15 cellular contexts compared by ENCODE assay signal in the genomic region with DNA sequence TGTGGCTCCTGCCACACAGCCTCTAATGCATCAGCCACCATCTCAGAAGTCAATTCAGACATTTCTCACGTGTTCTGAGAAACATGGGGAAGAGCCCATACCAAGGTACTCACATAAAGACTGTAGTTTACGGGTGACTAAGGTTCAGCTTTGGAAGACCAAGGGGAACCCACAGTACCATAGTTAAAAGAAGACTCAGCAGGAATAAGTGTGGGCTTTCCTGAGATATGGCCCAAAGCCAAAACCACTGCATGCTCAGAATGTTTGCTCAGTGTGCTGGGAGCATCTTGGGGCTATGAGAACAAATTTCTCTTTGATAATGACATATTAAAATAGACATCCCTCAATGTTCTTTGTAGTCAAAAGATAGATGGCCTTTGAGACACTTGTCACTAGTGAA.
A peak's percentile ranks its signal among the peaks of the same experiment; 100 is the strongest.
DNase-seq lines count a peak whose midpoint lies in the region; ATAC-seq, FAIRE-seq and TF ChIP-seq lines count a peak whose summit lies in the region.
"Had no signal": no experiment of that assay in that cellular context is flagged by ENCODE, and none has a peak within 500 bp of the region (broad histone marks: within the 10 kb centered on the region; RNA-seq: fewer than 3 reads in every experiment).

No MANE protein-coding gene starts in this region.

- ATAC-seq in GM23338 (no peak), HG02973 (IDR thresholded peaks at IDR 0.05; ENCODE audit: unreplicated experiment) (no peak)
- ATAC-seq: activated T-cell treated with anti-CD3 and anti-CD28 coated beads, Interleukin-2, amount 50 U/mL, for 4 hours; left ventricle myocardium superior had no signal

- no peaks in the 10 kb centered on the region for H3K36me3 ChIP-seq in GM23338 (ENCODE audit: insufficient read depth)
- H3K36me3 ChIP-seq: esophagus squamous epithelium had no signal

- no peak overlapping the region for H3K27ac ChIP-seq in GM23338 (ENCODE audit: low read depth)
- H3K27ac ChIP-seq: esophagus squamous epithelium, PC-9 had no signal

- H3K4me1 Mint-ChIP-seq in GM23338, result no peaks in the 10 kb centered on the region; the same call in 2 of the 3 replicates

- H3K27me3 ChIP-seq in GM23338 (ENCODE audit: insufficient read depth), result no peaks in the 10 kb centered on the region
- H3K27me3 ChIP-seq: esophagus squamous epithelium had no signal

- no peaks in the 10 kb centered on the region for H3K36me3 Mint-ChIP-seq in GM23338 (ENCODE audit: low read depth)

- H3K79me2 ChIP-seq in GM23338 (replicated peaks; ENCODE audit: insufficient read depth), result no peaks in the 10 kb centered on the region

- H3K27me3 Mint-ChIP-seq in GM23338 (ENCODE audit: insufficient read depth, low read depth, poor library complexity), result no peaks in the 10 kb centered on the region
- H3K27me3 Mint-ChIP-seq: stimulated activated naive CD8-positive, alpha-beta T cell treated with anti-CD3 and anti-CD28 coated beads, Interleukin-15, Interleukin-2, amounts not matched to agents 100 ng/mL and 50 ng/mL, for 24 hours had no signal

- no peak overlapping the region for H3K4me2 ChIP-seq in GM23338
- H3K4me2 ChIP-seq: PC-9 had no signal

- DNase-seq in ELR (ENCODE audit: low read depth), result peak; percentile 93
- peak; percentile 96 for DNase-seq in NCI-H226
- peak; percentile 38 for DNase-seq in epithelial cell of esophagus (ENCODE audit: low read depth)
- DNase-seq in renal cortical epithelial cell (ENCODE audit: low read depth), result peak; percentile 93
- no peak for DNase-seq in D721Med (ENCODE audit: insufficient read length, low spot score)
- DNase-seq in GM23338 (ENCODE audit: low spot score), result no peak
- no peak for DNase-seq in medulla oblongata (ENCODE audit: extremely low spot score)
- DNase-seq: activated T-cell treated with anti-CD3 and anti-CD28 coated beads, Interleukin-2, amount 50 U/mL, for 4 hours; esophagus squamous epithelium; left ventricle myocardium superior; NCI-H1436; PC-9; stimulated activated CD4-positive, alpha-beta T cell treated with anti-CD3 and anti-CD28 coated beads, Interleukin-2, amount 100 ng/mL, for 24 hours had no signal

- no peak overlapping the region for H3K4me3 Mint-ChIP-seq in GM23338
- H3K4me3 Mint-ChIP-seq: activated T-cell treated with anti-CD3 and anti-CD28 coated beads, Interleukin-2, amount 50 U/mL, for 4 hours; stimulated activated naive CD8-positive, alpha-beta T cell treated with anti-CD3 and anti-CD28 coated beads, Interleukin-15, Interleukin-2, amounts not matched to agents 100 ng/mL and 50 ng/mL, for 24 hours had no signal

- H3K4me3 ChIP-seq in epithelial cell of esophagus (ENCODE audit: low read length) (no peak overlapping the region), GM23338 (no peak overlapping the region)
- H3K4me3 ChIP-seq: esophagus squamous epithelium, PC-9 had no signal

- H4K20me1 ChIP-seq in GM23338 (replicated peaks; ENCODE audit: insufficient read depth), result no peaks in the 10 kb centered on the region

- no peaks in the 10 kb centered on the region for H3K4me1 ChIP-seq in GM23338 (ENCODE audit: insufficient read depth)

- H3K27ac Mint-ChIP-seq in GM23338, result no peak overlapping the region
- H3K27ac Mint-ChIP-seq: stimulated activated naive CD8-positive, alpha-beta T cell treated with anti-CD3 and anti-CD28 coated beads, Interleukin-15, Interleukin-2, amounts not matched to agents 100 ng/mL and 50 ng/mL, for 24 hours had no signal

- H3K9me2 ChIP-seq in GM23338 (ENCODE audit: insufficient read depth), result no peaks in the 10 kb centered on the region

- no peaks in the 10 kb centered on the region for H3F3A ChIP-seq in GM23338 (replicated peaks; ENCODE audit: low read depth)

- no peak overlapping the region for H2AFZ ChIP-seq in GM23338
- H2AFZ ChIP-seq: PC-9 had no signal

- TF ChIP-seq CTCF in epithelial cell of esophagus (IDR thresholded peaks at IDR 0.05; ENCODE audit: insufficient read depth, low read depth, low read length, missing control alignments) (no peak), D721Med (IDR thresholded peaks at IDR 0.05; ENCODE audit: insufficient read depth, missing control alignments) (no peak), GM23338 (conservative IDR thresholded peaks at IDR 0.05; ENCODE audit: low read depth in 2 of 2) (no peak)

- H3K9me3 Mint-ChIP-seq in GM23338, result no peaks in the 10 kb centered on the region
- H3K9me3 Mint-ChIP-seq: activated T-cell treated with anti-CD3 and anti-CD28 coated beads, Interleukin-2, amount 50 U/mL, for 4 hours; stimulated activated naive CD8-positive, alpha-beta T cell treated with anti-CD3 and anti-CD28 coated beads, Interleukin-15, Interleukin-2, amounts not matched to agents 100 ng/mL and 50 ng/mL, for 24 hours had no signal

- no peak for FAIRE-seq in D721Med (lab: Jason Lieb, UNC)

TF ChIP-seq in GM23338, 12 proteins besides CTCF, POLR2A, EP300 and RAD21 (continues in another document):
- TF ChIP-seq ZNF331 (CRISPR knock-in tag; IDR thresholded peaks at IDR 0.05; ENCODE audit: low read depth) (no peak), JUNB (IDR thresholded peaks at IDR 0.05; ENCODE audit: unreplicated experiment) (no peak), CREB1 (CRISPR knock-in tag; IDR thresholded peaks at IDR 0.05; ENCODE audit: low read depth) (no peak), STAT1 (IDR thresholded peaks at IDR 0.05; ENCODE audit: unreplicated experiment) (no peak), ZNF114 (CRISPR knock-in tag; IDR thresholded peaks at IDR 0.05) (no peak)
- TF ChIP-seq, protein P1, sequence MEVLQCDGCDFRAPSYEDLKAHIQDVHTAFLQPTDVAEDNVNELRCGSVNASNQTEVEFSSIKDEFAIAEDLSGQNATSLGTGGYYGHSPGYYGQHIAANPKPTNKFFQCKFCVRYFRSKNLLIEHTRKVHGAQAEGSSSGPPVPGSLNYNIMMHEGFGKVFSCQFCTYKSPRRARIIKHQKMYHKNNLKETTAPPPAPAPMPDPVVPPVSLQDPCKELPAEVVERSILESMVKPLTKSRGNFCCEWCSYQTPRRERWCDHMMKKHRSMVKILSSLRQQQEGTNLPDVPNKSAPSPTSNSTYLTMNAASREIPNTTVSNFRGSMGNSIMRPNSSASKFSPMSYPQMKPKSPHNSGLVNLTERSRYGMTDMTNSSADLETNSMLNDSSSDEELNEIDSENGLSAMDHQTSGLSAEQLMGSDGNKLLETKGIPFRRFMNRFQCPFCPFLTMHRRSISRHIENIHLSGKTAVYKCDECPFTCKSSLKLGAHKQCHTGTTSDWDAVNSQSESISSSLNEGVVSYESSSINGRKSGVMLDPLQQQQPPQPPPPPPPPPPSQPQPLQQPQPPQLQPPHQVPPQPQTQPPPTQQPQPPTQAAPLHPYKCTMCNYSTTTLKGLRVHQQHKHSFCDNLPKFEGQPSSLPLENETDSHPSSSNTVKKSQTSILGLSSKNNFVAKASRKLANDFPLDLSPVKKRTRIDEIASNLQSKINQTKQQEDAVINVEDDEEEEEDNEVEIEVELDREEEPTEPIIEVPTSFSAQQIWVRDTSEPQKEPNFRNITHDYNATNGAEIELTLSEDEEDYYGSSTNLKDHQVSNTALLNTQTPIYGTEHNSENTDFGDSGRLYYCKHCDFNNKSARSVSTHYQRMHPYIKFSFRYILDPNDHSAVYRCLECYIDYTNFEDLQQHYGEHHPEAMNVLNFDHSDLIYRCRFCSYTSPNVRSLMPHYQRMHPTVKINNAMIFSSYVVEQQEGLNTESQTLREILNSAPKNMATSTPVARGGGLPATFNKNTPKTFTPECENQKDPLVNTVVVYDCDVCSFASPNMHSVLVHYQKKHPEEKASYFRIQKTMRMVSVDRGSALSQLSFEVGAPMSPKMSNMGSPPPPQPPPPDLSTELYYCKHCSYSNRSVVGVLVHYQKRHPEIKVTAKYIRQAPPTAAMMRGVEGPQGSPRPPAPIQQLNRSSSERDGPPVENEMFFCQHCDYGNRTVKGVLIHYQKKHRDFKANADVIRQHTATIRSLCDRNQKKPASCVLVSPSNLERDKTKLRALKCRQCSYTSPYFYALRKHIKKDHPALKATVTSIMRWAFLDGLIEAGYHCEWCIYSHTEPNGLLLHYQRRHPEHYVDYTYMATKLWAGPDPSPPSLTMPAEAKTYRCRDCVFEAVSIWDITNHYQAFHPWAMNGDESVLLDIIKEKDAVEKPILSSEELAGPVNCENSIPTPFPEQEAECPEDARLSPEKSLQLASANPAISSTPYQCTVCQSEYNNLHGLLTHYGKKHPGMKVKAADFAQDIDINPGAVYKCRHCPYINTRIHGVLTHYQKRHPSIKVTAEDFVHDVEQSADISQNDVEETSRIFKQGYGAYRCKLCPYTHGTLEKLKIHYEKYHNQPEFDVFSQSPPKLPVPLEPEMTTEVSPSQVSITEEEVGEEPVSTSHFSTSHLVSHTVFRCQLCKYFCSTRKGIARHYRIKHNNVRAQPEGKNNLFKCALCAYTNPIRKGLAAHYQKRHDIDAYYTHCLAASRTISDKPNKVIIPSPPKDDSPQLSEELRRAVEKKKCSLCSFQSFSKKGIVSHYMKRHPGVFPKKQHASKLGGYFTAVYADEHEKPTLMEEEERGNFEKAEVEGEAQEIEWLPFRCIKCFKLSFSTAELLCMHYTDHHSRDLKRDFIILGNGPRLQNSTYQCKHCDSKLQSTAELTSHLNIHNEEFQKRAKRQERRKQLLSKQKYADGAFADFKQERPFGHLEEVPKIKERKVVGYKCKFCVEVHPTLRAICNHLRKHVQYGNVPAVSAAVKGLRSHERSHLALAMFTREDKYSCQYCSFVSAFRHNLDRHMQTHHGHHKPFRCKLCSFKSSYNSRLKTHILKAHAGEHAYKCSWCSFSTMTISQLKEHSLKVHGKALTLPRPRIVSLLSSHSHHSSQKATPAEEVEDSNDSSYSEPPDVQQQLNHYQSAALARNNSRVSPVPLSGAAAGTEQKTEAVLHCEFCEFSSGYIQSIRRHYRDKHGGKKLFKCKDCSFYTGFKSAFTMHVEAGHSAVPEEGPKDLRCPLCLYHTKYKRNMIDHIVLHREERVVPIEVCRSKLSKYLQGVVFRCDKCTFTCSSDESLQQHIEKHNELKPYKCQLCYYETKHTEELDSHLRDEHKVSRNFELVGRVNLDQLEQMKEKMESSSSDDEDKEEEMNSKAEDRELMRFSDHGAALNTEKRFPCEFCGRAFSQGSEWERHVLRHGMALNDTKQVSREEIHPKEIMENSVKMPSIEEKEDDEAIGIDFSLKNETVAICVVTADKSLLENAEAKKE (CRISPR knock-in tag; IDR thresholded peaks at IDR 0.05), result no peak

Comparison
In these comparisons a context has a peak if more than half of its experiments do, and no peak if none do; other contexts are left out.
1. DNase-seq: peak in ELR (single experiment), NCI-H226 (single experiment), epithelial cell of esophagus (single experiment) and renal cortical epithelial cell (single experiment); none in D721Med (single experiment), GM23338 (single experiment) and medulla oblongata (single experiment).